Comparison of ENCODE assay signal across 27 cellular contexts in genomic region chr12:10891937-10892336, GRCh38. TPM values are rescaled to one million over a fixed set of nuclear protein-coding genes. Genes with fewer than 3 reads are reported as not detected.
DNase-seq lines count a peak whose midpoint lies in the region; ATAC-seq, FAIRE-seq and TF ChIP-seq lines count a peak whose summit lies in the region.
"Had no signal": no experiment of that assay in that cellular context is flagged by ENCODE, and none has a peak within 500 bp of the region (broad histone marks: within the 10 kb centered on the region; RNA-seq: fewer than 3 reads in every experiment).

No MANE protein-coding gene starts in this region.

- H3K4me3 ChIP-seq in A549 (no peak overlapping the region), pancreas (no peak overlapping the region)
- H3K4me3 ChIP-seq: BLaER1, GM12878, HAP-1, SJSA1 had no signal

- TF ChIP-seq EP300 in A549 (IDR thresholded peaks at IDR 0.05), result no peak

- H3K4me2 ChIP-seq in A549, result no peak overlapping the region
- H3K4me2 ChIP-seq: BLaER1 had no signal

- no peak for TF ChIP-seq POLR2A in A549 (IDR thresholded peaks at IDR 0.05; ENCODE audit: low read length)

- intact Hi-C loops in pancreas (cut with DNase I), result no loop called here

- TF ChIP-seq RAD21 in A549 (conservative IDR thresholded peaks at IDR 0.05 in 1 of 2, IDR thresholded peaks at IDR 0.05 in 1 of 2), result no peak

- CTCF ChIA-PET in A549 (lab: Yijun Ruan, JAX), result no interaction called here

- WGBS in A549 (ENCODE audit: missing lambda C conversion rate), result 64% methylated on average over 2 of the region's 2 CpGs
- WGBS in pancreas, 2 donors, result 43 to 58% methylated on average over 2 of the region's 2 CpGs

- POLR2A ChIA-PET in A549 (lab: Yijun Ruan, JAX), result no interaction called here

- H3K36me3 Mint-ChIP-seq in activated naive CD8-positive, alpha-beta T cell treated with anti-CD3 and anti-CD28 coated beads, Interleukin-2, amount 50 U/mL, for 24 hours (ENCODE audit: low read depth), result peaks cover 14% of the 10 kb centered on the region

- H3K27ac ChIP-seq in A549 (no peak overlapping the region), pancreas (no peak overlapping the region)
- H3K27ac ChIP-seq: BLaER1, SJSA1 had no signal

- ATAC-seq in A549 (no peak), left lobe of liver (peak; percentile 97), pancreas (peak; percentile 40 to 85 (median 73))
- ATAC-seq in activated naive CD8-positive, alpha-beta T cell treated with anti-CD3 and anti-CD28 coated beads, Interleukin-2, amount 50 U/mL, for 24 hours, result no peak
- ATAC-seq: GM12878 had no signal

- no peaks in the 10 kb centered on the region for H3K36me3 ChIP-seq in pancreas
- H3K36me3 ChIP-seq: HAP-1, SJSA1 had no signal

- H3K4me1 Mint-ChIP-seq in activated naive CD8-positive, alpha-beta T cell treated with anti-CD3 and anti-CD28 coated beads, Interleukin-2, amount 50 U/mL, for 24 hours, result no peaks in the 10 kb centered on the region

- no peaks in the 10 kb centered on the region for H3K27me3 Mint-ChIP-seq in activated naive CD8-positive, alpha-beta T cell treated with anti-CD3 and anti-CD28 coated beads, Interleukin-2, amount 50 U/mL, for 24 hours
- H3K27me3 Mint-ChIP-seq: CD4-positive, CD25-positive, alpha-beta regulatory T cell had no signal

- H3K4me1 ChIP-seq in A549 (no peaks in the 10 kb centered on the region), pancreas (peaks cover 0 to 11% (median 6%) of the 10 kb centered on the region in 3 donors)
- H3K4me1 ChIP-seq: BLaER1, SJSA1 had no signal

- TF ChIP-seq CTCF in A549 (IDR thresholded peaks at IDR 0.05) (no peak), pancreas (IDR thresholded peaks at IDR 0.05) (no peak)

- no peaks in the 10 kb centered on the region for H3K27me3 ChIP-seq in pancreas
- H3K27me3 ChIP-seq: BLaER1, SJSA1 had no signal

- no peak overlapping the region for H3K27ac Mint-ChIP-seq in activated naive CD8-positive, alpha-beta T cell treated with anti-CD3 and anti-CD28 coated beads, Interleukin-2, amount 50 U/mL, for 24 hours
- H3K27ac Mint-ChIP-seq: CD4-positive, CD25-positive, alpha-beta regulatory T cell; HFFc6 had no signal

- no peak for DNase-seq in A549 (ENCODE audit: low read depth in 1 of 2, low spot score in 1 of 2)
- DNase-seq in HuH-7 (ENCODE audit: low spot score), result peak; percentile 30
- DNase-seq in left lobe of liver (ENCODE audit: low spot score), result peak; percentile 86
- DNase-seq in pancreas, result peak in 1 of 6 donors; percentile 3
- DNase-seq in T-helper 2 cell, result no peak
- DNase-seq in activated naive CD8-positive, alpha-beta T cell treated with anti-CD3 and anti-CD28 coated beads, Interleukin-2, amount 50 U/mL, for 24 hours, result no peak
- no peak for DNase-seq in activated CD4-positive, alpha-beta T cell treated with anti-CD3 and anti-CD28 coated beads for 4 hours
- DNase-seq: CD4-positive, CD25-positive, alpha-beta regulatory T cell; DMS79; EL; GDM1; GOT3; HFFc6; Karpas-422; MV-4-11; NCI-H1105; NCI-H1436 treated with DMSO at 0.1 percent for 48 hours; NCI-H2029; NCI-H446; NCI-H526 treated with DMSO at 0.1 percent for 48 hours; Right ventricle myocardium superior; RPMI8226 had no signal

- H3K9me3 ChIP-seq in A549 (no peaks in the 10 kb centered on the region), pancreas (no peaks in the 10 kb centered on the region)
- H3K9me3 ChIP-seq: BLaER1, HAP-1, SJSA1 had no signal

- H3K9me3 Mint-ChIP-seq in activated naive CD8-positive, alpha-beta T cell treated with anti-CD3 and anti-CD28 coated beads, Interleukin-2, amount 50 U/mL, for 24 hours, result no peaks in the 10 kb centered on the region
- H3K9me3 Mint-ChIP-seq: HFFc6 had no signal

- H3K4me3 Mint-ChIP-seq in activated naive CD8-positive, alpha-beta T cell treated with anti-CD3 and anti-CD28 coated beads, Interleukin-2, amount 50 U/mL, for 24 hours, result no peak overlapping the region
- H3K4me3 Mint-ChIP-seq: CD4-positive, CD25-positive, alpha-beta regulatory T cell; HFFc6 had no signal

- FAIRE-seq in A549 (lab: Jason Lieb, UNC), result peak; percentile 13
- FAIRE-seq in pancreas (lab: Jason Lieb, UNC), result no peak
- FAIRE-seq: GM12878 had no signal

TF ChIP-seq in A549, 52 proteins besides CTCF, POLR2A, EP300 and RAD21 (continues in another document):
- TF ChIP-seq KDM1A (IDR thresholded peaks at IDR 0.05; ENCODE audit: low read depth), result no peak
- TF ChIP-seq CBX8 (IDR thresholded peaks at IDR 0.05), result no peak
- no peak for TF ChIP-seq MYC (IDR thresholded peaks at IDR 0.05; ENCODE audit: borderline replicate concordance, low read length)
- TF ChIP-seq ZC3H11A (IDR thresholded peaks at IDR 0.05), result no peak
- TF ChIP-seq PHF8 (IDR thresholded peaks at IDR 0.05; ENCODE audit: borderline replicate concordance, low read depth), result no peak
- no peak for TF ChIP-seq HOXB13 (CRISPR knock-in tag; IDR thresholded peaks at IDR 0.05; ENCODE audit: low read depth)
- no peak for TF ChIP-seq NFE2L2 (conservative IDR thresholded peaks at IDR 0.05; ENCODE audit: low read length)
- TF ChIP-seq HEYL (CRISPR knock-in tag; IDR thresholded peaks at IDR 0.05), result no peak
- TF ChIP-seq FOXS1 (CRISPR knock-in tag; IDR thresholded peaks at IDR 0.05), result no peak
- no peak for TF ChIP-seq TFCP2L1 (CRISPR knock-in tag; IDR thresholded peaks at IDR 0.05)
- no peak for TF ChIP-seq CBX2 (IDR thresholded peaks at IDR 0.05; ENCODE audit: borderline replicate concordance, low read depth)
- no peak for TF ChIP-seq ZFP36 (IDR thresholded peaks at IDR 0.05; ENCODE audit: borderline replicate concordance, partially characterized antibody)
- TF ChIP-seq PBX3 (IDR thresholded peaks at IDR 0.05), result no peak

RNA-seq across cellular contexts. Expression of gene PRH1, which starts 7.9 kb away (rescaled TPM):
- 3.4 and 4.3 TPM in 2 replicates for polyA plus RNA-seq in A549 (2011; rRNA removed)
- polyA plus RNA-seq in A549 (2012; cell fraction: cytosol; rRNA removed), result 1.2 and 1.6 TPM in 2 replicates
- 1.6 and 2.5 TPM in 2 replicates for polyA plus RNA-seq in A549 (2012; cell fraction: nucleus; rRNA removed)
- 6.7 to 7.8 TPM (median 7.8 TPM) in 3 replicates for polyA plus RNA-seq in A549 (2017; fragmentation: RNase III; extraction: RNeasy Plus Mini Kit Qiagen cat#74134 plus additional on column Dnase treatment)
- polyA minus RNA-seq in A549 (2011; rRNA and poly(A)+ RNA removed), result 36.4 and 53.7 TPM in 2 replicates
- total RNA-seq in left lobe of liver, result 3.9 TPM
- total RNA-seq in pancreas, result 10 to 100 TPM in 1 of 6 donors, 1 to 10 TPM in 5; 4.7 to 11.0 (median 6.7) TPM
- 1 to 10 TPM; 2.0 to 2.5 TPM for polyA plus RNA-seq in pancreas

RNA-seq across cellular contexts. Expression of gene TAS2R13, which starts 17.4 kb away (rescaled TPM):
- polyA plus RNA-seq in A549 (2011; rRNA removed) (0.19 and 0.28 TPM in 2 replicates), A549 (2017; fragmentation: RNase III; extraction: RNeasy Plus Mini Kit Qiagen cat#74134 plus additional on column Dnase treatment) (not detected in 3 replicates), pancreas (not detected)
- polyA plus RNA-seq in A549 (2012; cell fraction: cytosol; rRNA removed), result not detected in 2 replicates
- polyA plus RNA-seq in A549 (2012; cell fraction: nucleus; rRNA removed), result 0.06 and 0.09 TPM in 2 replicates
- 1.7 and 2.2 TPM in 2 replicates for polyA minus RNA-seq in A549 (2011; rRNA and poly(A)+ RNA removed)
- total RNA-seq in left lobe of liver (0.35 TPM), pancreas (under 1 TPM; 0.47 to 0.91 (median 0.72) TPM)
- polyA plus RNA-seq: CD4-positive, CD25-positive, alpha-beta regulatory T cell had no signal

RNA-seq across cellular contexts. Expression of gene PRH2, which starts 37.1 kb away (rescaled TPM):
- 0.25 and 0.39 TPM in 2 replicates for polyA plus RNA-seq in A549 (2011; rRNA removed)
- 0.15 and 0.22 TPM in 2 replicates for polyA plus RNA-seq in A549 (2012; cell fraction: cytosol; rRNA removed)
- 1.2 TPM in 1 of 2 replicates, not detected in the other for polyA plus RNA-seq in A549 (2012; cell fraction: nucleus; rRNA removed)
- 0.19 TPM in 1 of 3 replicates, not detected in the others for polyA plus RNA-seq in A549 (2017; fragmentation: RNase III; extraction: RNeasy Plus Mini Kit Qiagen cat#74134 plus additional on column Dnase treatment)
- 3.0 and 4.6 TPM in 2 replicates for polyA minus RNA-seq in A549 (2011; rRNA and poly(A)+ RNA removed)
- total RNA-seq in left lobe of liver, result not detected
- not detected for total RNA-seq in pancreas
- polyA plus RNA-seq in pancreas, result under 1 TPM in 1 of 2 donors, not detected in 1; 0.42 TPM
- total RNA-seq: A172; CD4-positive, CD25-positive, alpha-beta regulatory T cell; GM12878; HFFc6; Right ventricle myocardium superior; SJSA1 had no signal
- polyA plus RNA-seq: CD4-positive, CD25-positive, alpha-beta regulatory T cell had no signal

RNA-seq across cellular contexts. Expression of gene PRR4, which starts 42.7 kb away (rescaled TPM):
- polyA plus RNA-seq in A549 (2011; rRNA removed) (5.7 and 6.4 TPM in 2 replicates), A549 (2017; fragmentation: RNase III; extraction: RNeasy Plus Mini Kit Qiagen cat#74134 plus additional on column Dnase treatment) (1.6 to 2.5 TPM (median 2.2 TPM) in 3 replicates), pancreas (1 to 10 TPM; 3.8 to 4.3 TPM)
- polyA plus RNA-seq in A549 (2012; cell fraction: cytosol; rRNA removed), result 1.4 and 1.6 TPM in 2 replicates
- 6.3 and 10.2 TPM in 2 replicates for polyA plus RNA-seq in A549 (2012; cell fraction: nucleus; rRNA removed)
- polyA minus RNA-seq in A549 (2011; rRNA and poly(A)+ RNA removed), result 5.7 and 7.6 TPM in 2 replicates
- total RNA-seq in left lobe of liver (0.48 TPM), pancreas (1 to 10 TPM in 1 of 6 donors, under 1 TPM in 4, not detected in 1; 0.32 to 1.8 (median 0.55) TPM)

RNA-seq across cellular contexts. Expression of gene TAS2R14, which starts 47.1 kb away (rescaled TPM):
- polyA plus RNA-seq in A549 (2011; rRNA removed) (3.1 and 4.1 TPM in 2 replicates), A549 (2017; fragmentation: RNase III; extraction: RNeasy Plus Mini Kit Qiagen cat#74134 plus additional on column Dnase treatment) (0.70 to 0.94 TPM (median 0.80 TPM) in 3 replicates), pancreas (1 to 10 TPM in 1 of 2 donors, under 1 TPM in 1; 0.91 to 1.5 TPM)
- 0.38 and 0.48 TPM in 2 replicates for polyA plus RNA-seq in A549 (2012; cell fraction: cytosol; rRNA removed)
- 2.6 and 4.3 TPM in 2 replicates for polyA plus RNA-seq in A549 (2012; cell fraction: nucleus; rRNA removed)
- 3.7 and 3.9 TPM in 2 replicates for polyA minus RNA-seq in A549 (2011; rRNA and poly(A)+ RNA removed)
- total RNA-seq in left lobe of liver (0.73 TPM), pancreas (1 to 10 TPM in 1 of 6 donors, under 1 TPM in 5; 0.83 to 1.7 (median 0.88) TPM)

Comparison
In these comparisons a context has a peak if more than half of its experiments do, and no peak if none do; other contexts are left out.
1. ATAC-seq: peak in left lobe of liver (single experiment) and pancreas (4 of 4); none in A549 (0 of 2) and activated naive CD8-positive, alpha-beta T cell treated with anti-CD3 and anti-CD28 coated beads, Interleukin-2, amount 50 U/mL, for 24 hours (single experiment).
2. DNase-seq: peak in HuH-7 (single experiment) and left lobe of liver (single experiment); none in A549 (0 of 2), T-helper 2 cell (0 of 5), activated naive CD8-positive, alpha-beta T cell treated with anti-CD3 and anti-CD28 coated beads, Interleukin-2, amount 50 U/mL, for 24 hours (single experiment) and activated CD4-positive, alpha-beta T cell treated with anti-CD3 and anti-CD28 coated beads for 4 hours (0 of 2).